8 cellular contexts compared by ENCODE assay signal in genomic region chr19:46624958-46625661, GRCh38.
A peak's percentile ranks its signal among the peaks of the same experiment; 100 is the strongest.
DNase-seq lines count a peak whose midpoint lies in the region; ATAC-seq and TF ChIP-seq lines count a peak whose summit lies in the region.

A gene with protein sequence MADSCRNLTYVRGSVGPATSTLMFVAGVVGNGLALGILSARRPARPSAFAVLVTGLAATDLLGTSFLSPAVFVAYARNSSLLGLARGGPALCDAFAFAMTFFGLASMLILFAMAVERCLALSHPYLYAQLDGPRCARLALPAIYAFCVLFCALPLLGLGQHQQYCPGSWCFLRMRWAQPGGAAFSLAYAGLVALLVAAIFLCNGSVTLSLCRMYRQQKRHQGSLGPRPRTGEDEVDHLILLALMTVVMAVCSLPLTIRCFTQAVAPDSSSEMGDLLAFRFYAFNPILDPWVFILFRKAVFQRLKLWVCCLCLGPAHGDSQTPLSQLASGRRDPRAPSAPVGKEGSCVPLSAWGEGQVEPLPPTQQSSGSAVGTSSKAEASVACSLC (minus strand): TSS chr19:46625089. CDS start chr19:46624225, 864 bp downstream.

- H3K4me3 Mint-ChIP-seq in nephron progenitor cell, result no peak within 1 kb of the TSS

- H3K4me3 ChIP-seq in GM12864 (ENCODE audit: low read depth, low read length) (peak within 1 kb of the TSS; percentile 49), coronary artery (peak within 1 kb of the TSS; percentile 69)

- ATAC-seq in GM19395 (IDR thresholded peaks at IDR 0.05; ENCODE audit: unreplicated experiment) (no peak), HG03342 (IDR thresholded peaks at IDR 0.05; ENCODE audit: unreplicated experiment) (no peak)

- H3K9me3 Mint-ChIP-seq in nephron progenitor cell, result no peaks in the 10 kb centered on the region

- no peak for DNase-seq in GM12864 (ENCODE audit: low read depth)
- peak; percentile 26 for DNase-seq in NOMO-1 treated with DMSO at 0.1 percent for 48 hours (lab: John Stamatoyannopoulos, UW; ENCODE audit: unreplicated experiment)
- peak; percentile 95 for DNase-seq in coronary artery (ENCODE audit: low spot score)
- no peak for DNase-seq in nephron progenitor cell
- DNase-seq in NCI-H748 (lab: John Stamatoyannopoulos, UW; ENCODE audit: unreplicated experiment), result no peak
- DNase-seq in activated effector memory CD4-positive, alpha-beta T cell treated with Interleukin-2 at 50 U/mL for 16 hours, result no peak

- H3K27me3 Mint-ChIP-seq in nephron progenitor cell (ENCODE audit: low read depth, poor library complexity), result peaks cover 18% of the 10 kb centered on the region

- no peaks in the 10 kb centered on the region for H3K36me3 Mint-ChIP-seq in nephron progenitor cell (ENCODE audit: low read depth)

- peak within 1 kb of the TSS; percentile 89 to 98 for H3K27ac ChIP-seq in coronary artery

- H3K27ac Mint-ChIP-seq in nephron progenitor cell, result peak within 1 kb of the TSS; percentile 78

- peaks cover 44% of the 10 kb centered on the region for H3K4me1 Mint-ChIP-seq in nephron progenitor cell

- no peak for TF ChIP-seq CTCF in GM12864 (IDR thresholded peaks at IDR 0.05; ENCODE audit: low read depth, low read length, missing control alignments)
- no peak for TF ChIP-seq CTCF in coronary artery (IDR thresholded peaks at IDR 0.05)
- no peak for TF ChIP-seq CTCF in nephron progenitor cell (IDR thresholded peaks at IDR 0.05)

Comparison
In these comparisons a context has a peak if more than half of its experiments do, and no peak if none do; other contexts are left out.
1. DNase-seq: peak in NOMO-1 treated with DMSO at 0.1 percent for 48 hours (single experiment) and coronary artery (single experiment); none in GM12864 (single experiment), nephron progenitor cell (single experiment), NCI-H748 (single experiment) and activated effector memory CD4-positive, alpha-beta T cell treated with Interleukin-2 at 50 U/mL for 16 hours (single experiment).